24 cellular contexts compared by ENCODE assay signal in genomic region chr14:52010173-52010693, GRCh38.
"Had no signal": no experiment of that assay in that cellular context is flagged by ENCODE, and none has a peak within 500 bp of the region (broad histone marks: within the 10 kb centered on the region; RNA-seq: fewer than 3 reads in every experiment).

No MANE protein-coding gene starts in this region.

- H3K9ac ChIP-seq: neural progenitor cell, parathyroid adenoma had no signal

- H3K27me3 ChIP-seq: brain microvascular endothelial cell, esophagus muscularis mucosa, left lung, neural progenitor cell, spleen, tibial artery, upper lobe of right lung had no signal

- H2AFZ ChIP-seq: neural progenitor cell, parathyroid adenoma had no signal

- H3K36me3 ChIP-seq: neural progenitor cell had no signal

- H3K4me2 ChIP-seq: neural progenitor cell had no signal

- H3K9me3 Mint-ChIP-seq: activated naive CD4-positive, alpha-beta T cell treated with anti-CD3 and anti-CD28 coated beads, Interleukin-2, amount 10 ng/mL, durations not matched to agents 7 days and 5 days; activated naive CD8-positive, alpha-beta T cell treated with anti-CD3 and anti-CD28 coated beads, Interleukin-2, amount 10 ng/mL, durations not matched to agents 7 days and 5 days; dendritic cell treated with granulocyte-macrophage colony-stimulating factor and Interleukin-4, amounts not matched to agents 40 ng/mL and 50 ng/mL, for 4 days; mesothelial cell of epicardium; neural progenitor cell had no signal

- H3K27ac ChIP-seq: brain microvascular endothelial cell, left lung, parathyroid adenoma, psoas muscle, spleen, tibial artery, upper lobe of right lung, VCaP had no signal

- H3K4me1 Mint-ChIP-seq: activated naive CD4-positive, alpha-beta T cell treated with anti-CD3 and anti-CD28 coated beads, Interleukin-2, amount 10 ng/mL, durations not matched to agents 7 days and 5 days; activated naive CD8-positive, alpha-beta T cell treated with anti-CD3 and anti-CD28 coated beads, Interleukin-2, amount 10 ng/mL, durations not matched to agents 7 days and 5 days; naive B cell had no signal

- H3K9me3 ChIP-seq: esophagus muscularis mucosa, left lung, psoas muscle, spleen, tibial artery, upper lobe of right lung had no signal

- H3K4me3 Mint-ChIP-seq: activated naive CD4-positive, alpha-beta T cell treated with anti-CD3 and anti-CD28 coated beads, Interleukin-2, amount 10 ng/mL, durations not matched to agents 7 days and 5 days; activated naive CD8-positive, alpha-beta T cell treated with anti-CD3 and anti-CD28 coated beads, Interleukin-2, amount 10 ng/mL, durations not matched to agents 7 days and 5 days; dendritic cell treated with granulocyte-macrophage colony-stimulating factor and Interleukin-4, amounts not matched to agents 40 ng/mL and 50 ng/mL, for 4 days; mesothelial cell of epicardium; naive B cell; neural progenitor cell had no signal

- H3K4me1 ChIP-seq: parathyroid adenoma had no signal

- H3K27me3 Mint-ChIP-seq: activated naive CD8-positive, alpha-beta T cell treated with anti-CD3 and anti-CD28 coated beads, Interleukin-2, amount 10 ng/mL, durations not matched to agents 7 days and 5 days; dendritic cell treated with granulocyte-macrophage colony-stimulating factor and Interleukin-4, amounts not matched to agents 40 ng/mL and 50 ng/mL, for 4 days; naive B cell had no signal

- DNase-seq: activated CD4-positive, alpha-beta T cell treated with anti-CD3 and anti-CD28 coated beads for 4 hours; activated CD4-positive, alpha-beta T cell treated with anti-CD3 and anti-CD28 coated beads, Interleukin-2, amount 50 U/mL, for 4 hours; activated CD8-positive, alpha-beta memory T cell treated with anti-CD3 and anti-CD28 coated beads for 24 hours; activated gamma-delta T cell; activated naive CD4-positive, alpha-beta T cell treated with anti-CD3 and anti-CD28 coated beads, Interleukin-2, amount 10 ng/mL, durations not matched to agents 7 days and 5 days; activated naive CD8-positive, alpha-beta T cell treated with anti-CD3 and anti-CD28 coated beads, Interleukin-2, amount 10 ng/mL, durations not matched to agents 7 days and 5 days; brain microvascular endothelial cell; central memory CD4-positive, alpha-beta T cell; effector CD4-positive, alpha-beta T cell; foreskin melanocyte; left lung; naive B cell; occipital lobe; psoas muscle; spleen; stimulated activated naive CD4-positive, alpha-beta T cell treated with Interleukin-2 at 50 U/mL for 16 hours; tibial artery; upper lobe of right lung had no signal

- H3K4me3 ChIP-seq: esophagus muscularis mucosa, left lung, neural progenitor cell, psoas muscle, spleen, tibial artery, upper lobe of right lung had no signal

- H3K27ac Mint-ChIP-seq: activated naive CD4-positive, alpha-beta T cell treated with anti-CD3 and anti-CD28 coated beads, Interleukin-2, amount 10 ng/mL, durations not matched to agents 7 days and 5 days; activated naive CD8-positive, alpha-beta T cell treated with anti-CD3 and anti-CD28 coated beads, Interleukin-2, amount 10 ng/mL, durations not matched to agents 7 days and 5 days; dendritic cell treated with granulocyte-macrophage colony-stimulating factor and Interleukin-4, amounts not matched to agents 40 ng/mL and 50 ng/mL, for 4 days; mesothelial cell of epicardium; naive B cell; neural progenitor cell had no signal

- ATAC-seq: left lung, psoas muscle, upper lobe of right lung had no signal

- H3K79me2 ChIP-seq: parathyroid adenoma had no signal
